In genomic region chr16:89764711-89765201, GRCh38 we compare ENCODE assay signal across 9 cellular contexts. TPM values are rescaled to one million over a fixed set of nuclear protein-coding genes. Genes with fewer than 3 reads are reported as not detected.
A peak's percentile ranks its signal among the peaks of the same experiment; 100 is the strongest.
DNase-seq lines count a peak whose midpoint lies in the region; ATAC-seq lines count a peak whose summit lies in the region.
"Had no signal": no experiment of that assay in that cellular context is flagged by ENCODE, and none has a peak within 500 bp of the region (broad histone marks: within the 10 kb centered on the region; RNA-seq: fewer than 3 reads in every experiment).

No MANE protein-coding gene starts in this region.

- no peaks in the 10 kb centered on the region for H3K9me3 ChIP-seq in subcutaneous abdominal adipose tissue (ENCODE audit: control insufficient read depth in 5 of 5, low read length in 5 of 5)

- H3K4me1 ChIP-seq in subcutaneous abdominal adipose tissue (ENCODE audit: control insufficient read depth in 5 of 5, insufficient read depth in 5 of 5, low read length in 5 of 5), result peaks cover 0 to 19% (median 3%) of the 10 kb centered on the region in 5 donors

- H3K36me3 ChIP-seq in subcutaneous abdominal adipose tissue (ENCODE audit: control insufficient read depth in 5 of 5, insufficient read depth in 5 of 5, low read length in 5 of 5), result peaks cover 0 to 2% (median 0%) of the 10 kb centered on the region in 5 donors

- ATAC-seq in HG03342 (IDR thresholded peaks at IDR 0.05; ENCODE audit: unreplicated experiment) (peak; percentile 92), left colon (peak; percentile 92)

- peak overlapping the region in 4 of 5 donors; percentile 11 to 60 (median 38) for H3K4me3 ChIP-seq in subcutaneous abdominal adipose tissue (ENCODE audit: low read depth in 1 of 5, low read length in 5 of 5)

- no peak overlapping the region for H3K27ac ChIP-seq in subcutaneous abdominal adipose tissue (ENCODE audit: low read depth, low read length)
- H3K27ac ChIP-seq: C4-2B had no signal

- intact Hi-C loops in left colon (cut with DNase I, micrococcal nuclease), result no loop called here

- DNase-seq in stimulated activated CD4-positive, alpha-beta T cell treated with anti-CD3 and anti-CD28 coated beads, Interleukin-12 subunit alpha, Interleukin-12 subunit beta, amount 100 ng/mL, for 24 hours (ENCODE audit: low read depth in 2 of 2), result peak; percentile 5 to 12
- DNase-seq in stimulated activated CD4-positive, alpha-beta T cell treated with anti-CD3 and anti-CD28 coated beads, Interleukin-12 subunit alpha, Interleukin-12 subunit beta, amount 100 ng/mL, for 4 hours, result no peak
- peak; percentile 18 to 20 for DNase-seq in activated CD8-positive, alpha-beta memory T cell treated with anti-CD3 and anti-CD28 coated beads for 4 hours (ENCODE audit: low read depth in 2 of 2)
- DNase-seq in left colon (peak; percentile 68 to 73), AG08396 (ENCODE audit: low spot score) (no peak), NCI-H510A treated with DMSO at 0.1 percent for 48 hours (lab: John Stamatoyannopoulos, UW) (no peak)

- peak overlapping the region in 1 of 5 donors; percentile 51 for H3K9ac ChIP-seq in subcutaneous abdominal adipose tissue (ENCODE audit: low read length in 5 of 5)

- H3K27me3 ChIP-seq in subcutaneous abdominal adipose tissue (ENCODE audit: control insufficient read depth in 5 of 5, insufficient read depth in 4 of 5, low read length in 5 of 5), result no peaks in the 10 kb centered on the region

RNA-seq across cellular contexts. Expression of gene ZNF276, which starts 43.4 kb away (rescaled TPM):
- 10 to 100 TPM; 28.9 to 42.2 TPM for total RNA-seq in left colon

RNA-seq across cellular contexts. Expression of gene VPS9D1, which starts 44.1 kb away (rescaled TPM):
- 10 to 100 TPM; 19.6 to 23.2 TPM for total RNA-seq in left colon

RNA-seq across cellular contexts. Expression of gene FANCA, which starts 51.7 kb away (rescaled TPM):
- 10 to 100 TPM; 11.1 to 26.6 TPM for total RNA-seq in left colon

Comparison
In these comparisons a context has a peak if more than half of its experiments do, and no peak if none do; other contexts are left out.
1. DNase-seq: peak in stimulated activated CD4-positive, alpha-beta T cell treated with anti-CD3 and anti-CD28 coated beads, Interleukin-12 subunit alpha, Interleukin-12 subunit beta, amount 100 ng/mL, for 24 hours (2 of 2), activated CD8-positive, alpha-beta memory T cell treated with anti-CD3 and anti-CD28 coated beads for 4 hours (2 of 2) and left colon (2 of 2); none in stimulated activated CD4-positive, alpha-beta T cell treated with anti-CD3 and anti-CD28 coated beads, Interleukin-12 subunit alpha, Interleukin-12 subunit beta, amount 100 ng/mL, for 4 hours (single experiment), AG08396 (single experiment) and NCI-H510A treated with DMSO at 0.1 percent for 48 hours (single experiment).